In genomic region chr12:52832960-52833905, GRCh38 we compare ENCODE assay signal across 1 cellular context.
TF ChIP-seq lines count a peak whose summit lies in the region.

No MANE protein-coding gene starts in this region.

TF ChIP-seq in WTC11, 78 proteins besides CTCF, POLR2A, EP300 and RAD21 (continued from another document):
- TF ChIP-seq PRDM15 (CRISPR knock-in tag; IDR thresholded peaks at IDR 0.05) (no peak), PRRX2 (CRISPR knock-in tag; IDR thresholded peaks at IDR 0.05) (no peak), HMGA2 (CRISPR knock-in tag; IDR thresholded peaks at IDR 0.05) (no peak)
TF ChIP-seq in WTC11: peak in this region for 0.
